Comparison of ENCODE assay signal across 21 cellular contexts in genomic region chr2:124289060-124289459, GRCh38.
DNase-seq lines count a peak whose midpoint lies in the region; ATAC-seq, FAIRE-seq and TF ChIP-seq lines count a peak whose summit lies in the region.
"Had no signal": no experiment of that assay in that cellular context is flagged by ENCODE, and none has a peak within 500 bp of the region (broad histone marks: within the 10 kb centered on the region; RNA-seq: fewer than 3 reads in every experiment).

No MANE protein-coding gene starts in this region.

- BruUV-seq in HepG2 (replicated peaks; lab: Mats Ljungman, UMichigan) (no TSS peak), K562 (replicated peaks; lab: Mats Ljungman, UMichigan) (no TSS peak)

- CTCF ChIA-PET in HepG2 (lab: Yijun Ruan, JAX; ENCODE audit: low intra/inter-chr PET ratio, low total read pairs) = no interaction called here
- CTCF ChIA-PET in K562 (lab: Yijun Ruan, JAX; ENCODE audit: low intra/inter-chr PET ratio) = no interaction called here

- WGBS in HepG2 (ENCODE audit: low lambda C conversion rate) = 0% methylated on average over 1 of the region's 1 CpG
- 26% methylated on average over 1 of the region's 1 CpG for WGBS in right lobe of liver (ENCODE audit: insufficient coverage, low coverage, low lambda C conversion rate, missing lambda C conversion rate)
- 0% methylated on average over 1 of the region's 1 CpG for WGBS in K562 (ENCODE audit: insufficient coverage, low coverage, missing lambda C conversion rate)

- H3K4me2 ChIP-seq in HepG2 (ENCODE audit: low read depth, low read length) (no peak overlapping the region), K562 (ENCODE audit: insufficient read depth, low read length) (no peak overlapping the region)
- H3K4me2 ChIP-seq: A549; BLaER1 treated with 17β-estradiol and CSF1 and Interleukin-3, amounts not matched to agents 10 nM and 100 nM had no signal

- no peak for TF ChIP-seq CTCF in HepG2 (CRISPR knock-in tag; IDR thresholded peaks at IDR 0.05)
- no peak for TF ChIP-seq CTCF in right lobe of liver (IDR thresholded peaks at IDR 0.05)
- TF ChIP-seq CTCF in K562 (IDR thresholded peaks at IDR 0.05 in 2 of 3, conservative IDR thresholded peaks at IDR 0.05 in 1 of 3; ENCODE audit: insufficient read depth in 2 of 3, low read depth in 1 of 3, low read length in 3 of 3) = no peak
- TF ChIP-seq CTCF in Peyer's patch (IDR thresholded peaks at IDR 0.05) = no peak

- in situ Hi-C loops in HepG2 (cut with HindIII; ENCODE audit: extremely low pct_ligation_motif_present, low pct_unique_long_range_greater_than_20kb) (no loop called here), K562 (cut with MboI) (no loop called here)

- H3K9ac ChIP-seq in HepG2 (ENCODE audit: insufficient read depth, low read depth, low read length) (no peak overlapping the region), K562 (ENCODE audit: insufficient read depth in 1 of 2, low read depth in 2 of 2, low read length in 2 of 2) (no peak overlapping the region)
- H3K9ac ChIP-seq: BLaER1 treated with 17β-estradiol and CSF1 and Interleukin-3, amounts not matched to agents 10 nM and 100 nM had no signal

- H3K27me3 ChIP-seq in HepG2 (ENCODE audit: control insufficient read depth in 1 of 2, insufficient read depth in 2 of 2, low read length in 2 of 2) = no peaks in the 10 kb centered on the region
- no peaks in the 10 kb centered on the region for H3K27me3 ChIP-seq in right lobe of liver
- no peaks in the 10 kb centered on the region for H3K27me3 ChIP-seq in K562 (ENCODE audit: control insufficient read depth in 2 of 2, insufficient read depth in 2 of 2, low read length in 2 of 2)
- no peaks in the 10 kb centered on the region for H3K27me3 ChIP-seq in Peyer's patch
- H3K27me3 ChIP-seq: BLaER1 treated with 17β-estradiol and CSF1 and Interleukin-3, amounts not matched to agents 10 nM and 100 nM had no signal

- no peak for ATAC-seq in HepG2
- no peak for ATAC-seq in right lobe of liver
- ATAC-seq in K562 = no peak
- ATAC-seq: A549; CD8-positive, alpha-beta T cell had no signal

- H3K9me3 ChIP-seq in HepG2 (ENCODE audit: low read length) (no peaks in the 10 kb centered on the region), right lobe of liver (no peaks in the 10 kb centered on the region), K562 (replicated peaks; ENCODE audit: control insufficient read depth, insufficient read depth, low read depth, low read length) (no peaks in the 10 kb centered on the region), Peyer's patch (no peaks in the 10 kb centered on the region)
- H3K9me3 ChIP-seq: A549; BLaER1 treated with 17β-estradiol and CSF1 and Interleukin-3, amounts not matched to agents 10 nM and 100 nM; Caco-2 had no signal

- no peak for TF ChIP-seq POLR2A in HepG2 (IDR thresholded peaks at IDR 0.05; ENCODE audit: insufficient read depth in 1 of 2, low read depth in 2 of 2, low read length in 2 of 2)
- TF ChIP-seq POLR2A in right lobe of liver (IDR thresholded peaks at IDR 0.05) = no peak
- TF ChIP-seq POLR2A in K562 (conservative IDR thresholded peaks at IDR 0.05) = no peak
- no peak for TF ChIP-seq POLR2A in Peyer's patch (IDR thresholded peaks at IDR 0.05)

- POLR2A ChIA-PET in HepG2 (lab: Yijun Ruan, JAX) (no interaction called here), K562 (lab: Yijun Ruan, JAX) (no interaction called here)

- no peaks in the 10 kb centered on the region for H4K20me1 ChIP-seq in HepG2 (ENCODE audit: insufficient read depth, low read length)
- H4K20me1 ChIP-seq in K562 (replicated peaks; ENCODE audit: control insufficient read depth, insufficient read depth, low read length) = no peaks in the 10 kb centered on the region
- H4K20me1 ChIP-seq: BLaER1 treated with 17β-estradiol and CSF1 and Interleukin-3, amounts not matched to agents 10 nM and 100 nM had no signal

- no peaks in the 10 kb centered on the region for H3K4me1 ChIP-seq in HepG2 (ENCODE audit: insufficient read depth, low read length)
- no peaks in the 10 kb centered on the region for H3K4me1 ChIP-seq in right lobe of liver
- no peaks in the 10 kb centered on the region for H3K4me1 ChIP-seq in K562 (replicated peaks in 1 of 2; ENCODE audit: control insufficient read depth in 2 of 2, insufficient read depth in 2 of 2, low read length in 2 of 2)
- no peaks in the 10 kb centered on the region for H3K4me1 ChIP-seq in Peyer's patch
- H3K4me1 ChIP-seq: A549; BLaER1 treated with 17β-estradiol and CSF1 and Interleukin-3, amounts not matched to agents 10 nM and 100 nM; Caco-2 had no signal

- H3K9me1 ChIP-seq in K562 (ENCODE audit: control insufficient read depth, insufficient read depth, low read length) = no peaks in the 10 kb centered on the region

- TF ChIP-seq RAD21 in HepG2 (CRISPR knock-in tag; IDR thresholded peaks at IDR 0.05) = no peak
- TF ChIP-seq RAD21 in K562 (CRISPR knock-in tag; conservative IDR thresholded peaks at IDR 0.05 in 1 of 2, IDR thresholded peaks at IDR 0.05 in 1 of 2) = no peak

- H2AFZ ChIP-seq in HepG2 (ENCODE audit: low read length) (no peak overlapping the region), K562 (ENCODE audit: low read depth, low read length) (no peak overlapping the region)

- H3K27ac ChIP-seq in HepG2 (ENCODE audit: extremely low read length, insufficient read depth, low read length) = no peak overlapping the region
- no peak overlapping the region for H3K27ac ChIP-seq in right lobe of liver
- H3K27ac ChIP-seq in K562 (ENCODE audit: extremely low read depth, low read depth, low read length) = no peak overlapping the region
- H3K27ac ChIP-seq in Peyer's patch = no peak overlapping the region
- H3K27ac ChIP-seq: 22Rv1; A549; BLaER1 treated with 17β-estradiol and CSF1 and Interleukin-3, amounts not matched to agents 10 nM and 100 nM; C4-2B had no signal

- intact Hi-C loops in HepG2 (cut with micrococcal nuclease; ENCODE audit: unreplicated experiment) = no loop called here
- intact Hi-C loops in right lobe of liver (cut with DNase I) = no loop called here
- intact Hi-C loops in K562 (cut with micrococcal nuclease) = no loop called here

- no peaks in the 10 kb centered on the region for H3K79me2 ChIP-seq in HepG2 (ENCODE audit: insufficient read depth, low read length)
- no peaks in the 10 kb centered on the region for H3K79me2 ChIP-seq in K562 (ENCODE audit: control insufficient read depth, insufficient read depth, low read length)

- DNase-seq in DMS 273 (lab: John Stamatoyannopoulos, UW; ENCODE audit: unreplicated experiment) (peak; percentile 1), DMS 273 treated with DMSO at 0.1 percent for 48 hours (lab: John Stamatoyannopoulos, UW) (no peak), HepG2 (ENCODE audit: low spot score) (no peak), right lobe of liver (no peak), K562 (ENCODE audit: extremely low read depth in 1 of 4, low spot score in 3 of 4) (no peak), Peyer's patch (no peak)
- DNase-seq: AML-193; Caco-2; Calu3; CD4-positive, alpha-beta T cell; CD8-positive, alpha-beta T cell; DMS79 treated with DMSO at 0.1 percent for 48 hours; GF-D8 had no signal

- H3K4me3 ChIP-seq in HepG2 (replicated peaks in 1 of 3; ENCODE audit: insufficient read depth in 1 of 3, low read depth in 2 of 3, low read length in 3 of 3) (no peak overlapping the region), right lobe of liver (no peak overlapping the region), K562 (no peak overlapping the region), Peyer's patch (no peak overlapping the region)
- H3K4me3 ChIP-seq: A549; BLaER1 treated with 17β-estradiol and CSF1 and Interleukin-3, amounts not matched to agents 10 nM and 100 nM had no signal

- no peaks in the 10 kb centered on the region for H3K36me3 ChIP-seq in HepG2 (replicated peaks in 1 of 2; ENCODE audit: control insufficient read depth in 1 of 2, insufficient read depth in 2 of 2, low read length in 2 of 2)
- no peaks in the 10 kb centered on the region for H3K36me3 ChIP-seq in right lobe of liver
- H3K36me3 ChIP-seq in K562 (ENCODE audit: control insufficient read depth, insufficient read depth, low read length) = no peaks in the 10 kb centered on the region
- no peaks in the 10 kb centered on the region for H3K36me3 ChIP-seq in Peyer's patch
- H3K36me3 ChIP-seq: BLaER1 treated with 17β-estradiol and CSF1 and Interleukin-3, amounts not matched to agents 10 nM and 100 nM had no signal

- TF ChIP-seq EP300 in HepG2 (IDR thresholded peaks at IDR 0.05; ENCODE audit: low read depth in 2 of 2, low read length in 2 of 2) = no peak
- TF ChIP-seq EP300 in HepG2 (CRISPR knock-in tag; IDR thresholded peaks at IDR 0.05; ENCODE audit: borderline replicate concordance) = no peak
- TF ChIP-seq EP300 in K562 (IDR thresholded peaks at IDR 0.05; ENCODE audit: low read length) = no peak

- no peak for FAIRE-seq in HepG2 (lab: Jason Lieb, UNC)
- FAIRE-seq in K562 (lab: Jason Lieb, UNC) = no peak
- FAIRE-seq: A549, D721Med, G401.6, GM12891, GM19239 had no signal

TF ChIP-seq in HepG2, 621 proteins besides CTCF, POLR2A, EP300 and RAD21 (continues in another document):
- TF ChIP-seq FIP1L1 (IDR thresholded peaks at IDR 0.05; ENCODE audit: borderline replicate concordance, insufficient read depth, low read depth, low read length) (no peak), LCORL (IDR thresholded peaks at IDR 0.05) (0 out of 2 replicates have a peak, but pooled peaks have one; percentile 50), LCORL (CRISPR knock-in tag; IDR thresholded peaks at IDR 0.05) (no peak), KAT7 (CRISPR knock-in tag; IDR thresholded peaks at IDR 0.05; ENCODE audit: borderline replicate concordance) (no peak), HIVEP1 (CRISPR knock-in tag; IDR thresholded peaks at IDR 0.05) (no peak)

TF ChIP-seq in K562, 482 proteins besides CTCF, POLR2A, EP300 and RAD21 (continues in another document):
- TF ChIP-seq ZNF232 (CRISPR knock-in tag; IDR thresholded peaks at IDR 0.05) (no peak), NR3C1 (CRISPR knock-in tag; IDR thresholded peaks at IDR 0.05) (no peak), ATF4 (CRISPR knock-in tag; IDR thresholded peaks at IDR 0.05) (no peak), HDAC3 (IDR thresholded peaks at IDR 0.05; ENCODE audit: borderline replicate concordance, partially characterized antibody) (no peak), TFAM (CRISPR knock-in tag; conservative IDR thresholded peaks at IDR 0.05) (no peak), MIER1 (IDR thresholded peaks at IDR 0.05; ENCODE audit: low read depth) (no peak), XRCC5 (IDR thresholded peaks at IDR 0.05; ENCODE audit: low read depth, low read length) (no peak), ZFP1 (CRISPR knock-in tag; IDR thresholded peaks at IDR 0.05) (no peak), NFIC (IDR thresholded peaks at IDR 0.05) (peak; percentile 80)
